Comparison of ENCODE assay signal across 7 cellular contexts in genomic region chr12:25320123-25321006, GRCh38.
DNase-seq lines count a peak whose midpoint lies in the region; ATAC-seq lines count a peak whose summit lies in the region.

No MANE protein-coding gene starts in this region.

- ATAC-seq in GM18858 (IDR thresholded peaks at IDR 0.05; ENCODE audit: unreplicated experiment) (peak; percentile 66), GM21529 (IDR thresholded peaks at IDR 0.05; ENCODE audit: unreplicated experiment) (peak; percentile 76), HG03558 (IDR thresholded peaks at IDR 0.05; ENCODE audit: extremely low read depth, unreplicated experiment) (peak; percentile 57)

- DNase-seq in left kidney (ENCODE audit: low read depth, low spot score) (peak; percentile 4), NCI-H2196 treated with DMSO at 0.1 percent for 48 hours (lab: John Stamatoyannopoulos, UW; ENCODE audit: unreplicated experiment) (no peak), GM19238 (ENCODE audit: insufficient read length, low spot score) (no peak), NCI-H510A (lab: John Stamatoyannopoulos, UW) (no peak)
